In the genomic region with DNA sequence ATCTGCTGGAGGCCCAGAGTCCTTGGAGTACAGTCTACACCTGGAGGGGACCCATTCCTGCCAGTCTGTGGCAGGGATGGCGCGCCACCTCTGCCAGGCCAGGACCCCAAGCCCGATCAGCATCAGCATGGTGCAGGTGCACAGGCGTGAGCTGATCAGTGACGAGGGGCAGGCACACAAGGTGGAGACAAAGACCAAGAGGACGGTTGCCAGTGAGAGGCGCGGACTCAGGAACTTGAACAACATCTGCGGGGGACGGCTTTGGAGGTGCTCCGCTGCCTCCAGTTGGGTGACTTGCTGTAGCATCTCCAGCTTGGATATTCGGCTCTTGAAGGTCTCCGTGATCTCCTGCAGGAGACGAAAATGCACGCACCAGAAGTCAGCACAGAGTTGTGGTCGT, we compare ENCODE assay signal across 21 cellular contexts. TPM values are rescaled to one million over a fixed set of nuclear protein-coding genes. Genes with fewer than 3 reads are reported as not detected.
"Had no signal": no experiment of that assay in that cellular context is flagged by ENCODE, and none has a peak within 500 bp of the region (broad histone marks: within the 10 kb centered on the region; RNA-seq: fewer than 3 reads in every experiment).

No MANE protein-coding gene starts in this region.

RNA-seq across cellular contexts. Expression of a gene that starts 14.1 kb away (rescaled TPM):
- total RNA-seq: activated naive CD4-positive, alpha-beta T cell treated with anti-CD3 and anti-CD28 coated beads for 36 hours; activated naive CD4-positive, alpha-beta T cell treated with anti-CD3 and anti-CD28 coated beads, Interleukin-2, amount 50 U/mL, for 72 hours; activated naive CD8-positive, alpha-beta T cell treated with anti-CD3 and anti-CD28 coated beads for 36 hours; activated naive CD8-positive, alpha-beta T cell treated with anti-CD3 and anti-CD28 coated beads, Interleukin-2, amount 10 ng/mL, durations not matched to agents 7 days and 5 days; activated T-cell treated with anti-CD3 and anti-CD28 coated beads, Interleukin-2, amount 50 U/mL, for 4 hours; activated T-cell treated with anti-CD3 and anti-CD28 coated beads, Interleukin-2, amount 50 U/mL, for 72 hours; activated T-helper 1 cell treated with anti-CD3 and anti-CD28 coated beads, Interleukin-12 subunit alpha, Interleukin-12 subunit beta, Interleukin-2, Interleukin-4 antibody, amounts not matched to agents 30 ng/mL and 10 ng/mL and 1 ng/mL, durations not matched to agents 14 hours and 24 hours and 36 hours; activated T-helper 17 cell treated with anti-CD3 and anti-CD28 coated beads, Interleukin-2, amount 50 U/mL, for 72 hours; activated T-helper 2 cell treated with anti-CD3 and anti-CD28 coated beads, Interferon-gamma antibody, Interleukin-2, Interleukin-4, amounts not matched to agents 10 μg/mL and 5 μg/mL and 100 μg/mL, durations not matched to agents 14 hours and 24 hours and 36 hours; adrenal gland; aorta; ascending aorta; astrocyte; body of pancreas; breast epithelium; bronchial epithelial cell; cardiac muscle cell; cardiac septum; cerebellum; chondrocyte had no signal
- polyA plus RNA-seq: adipose tissue, adrenal gland, aorta, cardiac muscle cell had no signal

RNA-seq across cellular contexts. Expression of a gene that starts 23.8 kb away (rescaled TPM):
- total RNA-seq: activated naive CD4-positive, alpha-beta T cell treated with anti-CD3 and anti-CD28 coated beads for 36 hours; activated naive CD4-positive, alpha-beta T cell treated with anti-CD3 and anti-CD28 coated beads, Interleukin-2, amount 50 U/mL, for 72 hours; activated naive CD8-positive, alpha-beta T cell treated with anti-CD3 and anti-CD28 coated beads for 36 hours; activated naive CD8-positive, alpha-beta T cell treated with anti-CD3 and anti-CD28 coated beads, Interleukin-2, amount 10 ng/mL, durations not matched to agents 7 days and 5 days; activated T-cell treated with anti-CD3 and anti-CD28 coated beads, Interleukin-2, amount 50 U/mL, for 4 hours; activated T-cell treated with anti-CD3 and anti-CD28 coated beads, Interleukin-2, amount 50 U/mL, for 72 hours; activated T-helper 1 cell treated with anti-CD3 and anti-CD28 coated beads, Interleukin-12 subunit alpha, Interleukin-12 subunit beta, Interleukin-2, Interleukin-4 antibody, amounts not matched to agents 30 ng/mL and 10 ng/mL and 1 ng/mL, durations not matched to agents 14 hours and 24 hours and 36 hours; activated T-helper 17 cell treated with anti-CD3 and anti-CD28 coated beads, Interleukin-2, amount 50 U/mL, for 72 hours; activated T-helper 2 cell treated with anti-CD3 and anti-CD28 coated beads, Interferon-gamma antibody, Interleukin-2, Interleukin-4, amounts not matched to agents 10 μg/mL and 5 μg/mL and 100 μg/mL, durations not matched to agents 14 hours and 24 hours and 36 hours; adrenal gland; aorta; ascending aorta; astrocyte; body of pancreas; breast epithelium; bronchial epithelial cell; cardiac muscle cell; cardiac septum; cerebellum; chondrocyte had no signal
- polyA plus RNA-seq: adipose tissue, adrenal gland, aorta, cardiac muscle cell had no signal

RNA-seq across cellular contexts. Expression of a gene that starts 51.2 kb away (rescaled TPM):
- total RNA-seq: activated naive CD4-positive, alpha-beta T cell treated with anti-CD3 and anti-CD28 coated beads for 36 hours; activated naive CD4-positive, alpha-beta T cell treated with anti-CD3 and anti-CD28 coated beads, Interleukin-2, amount 50 U/mL, for 72 hours; activated naive CD8-positive, alpha-beta T cell treated with anti-CD3 and anti-CD28 coated beads for 36 hours; activated naive CD8-positive, alpha-beta T cell treated with anti-CD3 and anti-CD28 coated beads, Interleukin-2, amount 10 ng/mL, durations not matched to agents 7 days and 5 days; activated T-cell treated with anti-CD3 and anti-CD28 coated beads, Interleukin-2, amount 50 U/mL, for 4 hours; activated T-cell treated with anti-CD3 and anti-CD28 coated beads, Interleukin-2, amount 50 U/mL, for 72 hours; activated T-helper 1 cell treated with anti-CD3 and anti-CD28 coated beads, Interleukin-12 subunit alpha, Interleukin-12 subunit beta, Interleukin-2, Interleukin-4 antibody, amounts not matched to agents 30 ng/mL and 10 ng/mL and 1 ng/mL, durations not matched to agents 14 hours and 24 hours and 36 hours; activated T-helper 17 cell treated with anti-CD3 and anti-CD28 coated beads, Interleukin-2, amount 50 U/mL, for 72 hours; activated T-helper 2 cell treated with anti-CD3 and anti-CD28 coated beads, Interferon-gamma antibody, Interleukin-2, Interleukin-4, amounts not matched to agents 10 μg/mL and 5 μg/mL and 100 μg/mL, durations not matched to agents 14 hours and 24 hours and 36 hours; adrenal gland; aorta; ascending aorta; astrocyte; body of pancreas; breast epithelium; bronchial epithelial cell; cardiac muscle cell; cardiac septum; cerebellum; chondrocyte had no signal
- polyA plus RNA-seq: adipose tissue, adrenal gland, aorta, cardiac muscle cell had no signal
